Comparison of ENCODE assay signal across 19 cellular contexts in the genomic region with DNA sequence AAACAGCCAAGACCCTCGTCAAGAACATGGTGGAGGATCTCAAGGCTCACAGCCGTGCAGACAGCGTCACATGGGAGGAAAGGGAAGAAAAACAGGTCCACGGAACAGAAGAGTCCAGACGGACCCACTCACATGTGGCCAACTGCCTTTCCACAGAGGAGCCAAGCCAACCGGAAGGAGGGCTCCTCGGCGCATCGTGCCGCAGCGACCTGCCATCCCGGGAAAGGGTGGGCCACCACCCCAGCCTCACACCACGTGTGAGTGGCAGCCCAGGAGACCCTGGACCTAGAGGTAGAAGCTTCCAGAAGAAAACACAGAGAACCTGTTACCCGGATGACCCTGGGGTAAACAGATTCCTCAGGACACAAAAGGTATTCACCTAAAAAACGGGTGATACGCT.
"Had no signal": no experiment of that assay in that cellular context is flagged by ENCODE, and none has a peak within 500 bp of the region (broad histone marks: within the 10 kb centered on the region; RNA-seq: fewer than 3 reads in every experiment).

No MANE protein-coding gene starts in this region.

- H3K27me3 Mint-ChIP-seq: activated naive CD8-positive, alpha-beta T cell treated with anti-CD3 and anti-CD28 coated beads for 36 hours; memory B cell; natural killer cell treated with Interleukin-12 subunit alpha and Interleukin-12 subunit beta and Interleukin-15 and Interleukin-18, amount 100 ng/mL, for 72 hours had no signal

- H3K27ac Mint-ChIP-seq: memory B cell; natural killer cell treated with Interleukin-12 subunit alpha and Interleukin-12 subunit beta and Interleukin-15 and Interleukin-18, amount 100 ng/mL, for 72 hours had no signal

- H3K4me3 Mint-ChIP-seq: activated CD8-positive, alpha-beta T cell treated with anti-CD3 and anti-CD28 coated beads, Interleukin-2, amount 10 ng/mL, durations not matched to agents 7 days and 5 days; activated naive CD8-positive, alpha-beta T cell treated with anti-CD3 and anti-CD28 coated beads for 36 hours; memory B cell; natural killer cell treated with Interleukin-12 subunit alpha and Interleukin-12 subunit beta and Interleukin-15 and Interleukin-18, amount 100 ng/mL, for 72 hours had no signal

- DNase-seq: activated CD4-positive, alpha-beta T cell treated with anti-CD3 and anti-CD28 coated beads for 1 hour; activated CD4-positive, alpha-beta T cell treated with anti-CD3 and anti-CD28 coated beads, Interleukin-2, amount 50 U/mL, for 1 hour; activated CD8-positive, alpha-beta T cell treated with anti-CD3 and anti-CD28 coated beads, Interleukin-2, amount 10 ng/mL, durations not matched to agents 7 days and 5 days; activated naive CD8-positive, alpha-beta T cell treated with anti-CD3 and anti-CD28 coated beads for 36 hours; activated T-cell treated with anti-CD3 and anti-CD28 coated beads, Interleukin-2, amount 50 U/mL, for 1 hour; heart right ventricle; left colon; occipital lobe; small intestine; stimulated activated CD4-positive, alpha-beta T cell treated with anti-CD3 and anti-CD28 coated beads, Interleukin-15, amount 100 ng/mL, for 24 hours; stimulated activated CD4-positive, alpha-beta T cell treated with anti-CD3 and anti-CD28 coated beads, Interleukin-2, amount 100 ng/mL, for 48 hours; stimulated activated CD8-positive, alpha-beta memory T cell treated with anti-CD3 and anti-CD28 coated beads, Interleukin-4, amount 100 ng/mL, for 48 hours; stimulated activated naive CD4-positive, alpha-beta T cell; WERI-Rb-1 had no signal

- H3K27ac ChIP-seq: epithelial cell of prostate, heart right ventricle, WERI-Rb-1 had no signal

- ATAC-seq: activated CD8-positive, alpha-beta T cell treated with anti-CD3 and anti-CD28 coated beads, Interleukin-2, amount 10 ng/mL, durations not matched to agents 7 days and 5 days; heart right ventricle; left colon; natural killer cell treated with Interleukin-12 subunit alpha and Interleukin-12 subunit beta and Interleukin-15 and Interleukin-18, amount 100 ng/mL, for 72 hours; sciatic nerve had no signal

- H3K9me3 ChIP-seq: heart right ventricle, upper lobe of left lung had no signal

- H3K9me3 Mint-ChIP-seq: memory B cell; natural killer cell treated with Interleukin-12 subunit alpha and Interleukin-12 subunit beta and Interleukin-15 and Interleukin-18, amount 100 ng/mL, for 72 hours had no signal

- H3K4me3 ChIP-seq: heart right ventricle, upper lobe of left lung had no signal

- H3K27me3 ChIP-seq: heart right ventricle, upper lobe of left lung had no signal
